Comparison of ENCODE assay signal across 7 cellular contexts in genomic region chr1:11802973-11803885, GRCh38. TPM values are rescaled to one million over a fixed set of nuclear protein-coding genes. Genes with fewer than 3 reads are reported as not detected.
DNase-seq lines count a peak whose midpoint lies in the region; ATAC-seq, FAIRE-seq and TF ChIP-seq lines count a peak whose summit lies in the region.

No MANE protein-coding gene starts in this region.

- peaks cover 0 to 14% (median 7%) of the 10 kb centered on the region in 3 donors for H3K27me3 Mint-ChIP-seq in immature natural killer cell (ENCODE audit: low read depth in 3 of 3)

- H3K4me1 ChIP-seq in small intestine (ENCODE audit: control insufficient read depth in 2 of 2, insufficient read depth in 1 of 2, low read depth in 1 of 2, low read length in 1 of 2) = peaks cover 2 to 6% of the 10 kb centered on the region in 2 donors

- TF ChIP-seq CTCF in WI38 (IDR thresholded peaks at IDR 0.05; ENCODE audit: low read depth, low read length) (no peak), cardiac fibroblast (IDR thresholded peaks at IDR 0.05; ENCODE audit: low read depth, low read length) (no peak)

- H3K4me1 Mint-ChIP-seq in immature natural killer cell = peaks cover 66 to 70% of the 10 kb centered on the region in 2 donors

- H3K27ac ChIP-seq in small intestine (ENCODE audit: low read depth in 1 of 2, low read length in 1 of 2) = peak overlapping the region; percentile 42 to 68

- FAIRE-seq in GM18507 (lab: Jason Lieb, UNC) = peak; percentile 85
- no peak for FAIRE-seq in small intestine (lab: Jason Lieb, UNC)

- H3K27me3 ChIP-seq in small intestine (ENCODE audit: control insufficient read depth in 2 of 2, insufficient read depth in 2 of 2, low read length in 2 of 2) = no peaks in the 10 kb centered on the region

- no peak for ATAC-seq in HG03521 (IDR thresholded peaks at IDR 0.05; ENCODE audit: unreplicated experiment)

- H3K27ac Mint-ChIP-seq in immature natural killer cell = peak overlapping the region; percentile 91 to 99 (median 94)

- peaks cover 0 to 19% of the 10 kb centered on the region in 2 donors for H3K36me3 ChIP-seq in small intestine (ENCODE audit: control insufficient read depth in 2 of 2, insufficient read depth in 2 of 2, low read length in 2 of 2)

- peak overlapping the region; percentile 79 for H3K4me3 ChIP-seq in WI38 (ENCODE audit: low read depth, low read length)
- peak overlapping the region; percentile 73 to 82 for H3K4me3 ChIP-seq in cardiac fibroblast (replicated peaks in 1 of 2; ENCODE audit: low read depth in 2 of 2, low read length in 2 of 2)
- peak overlapping the region; percentile 35 to 36 for H3K4me3 ChIP-seq in small intestine (ENCODE audit: low read depth in 1 of 2, low read length in 2 of 2)

- no peaks in the 10 kb centered on the region for H3K9me3 ChIP-seq in small intestine (ENCODE audit: control insufficient read depth, low read depth)

- peak overlapping the region; percentile 91 to 100 (median 97) for H3K4me3 Mint-ChIP-seq in immature natural killer cell

- peaks cover 0 to 13% (median 0%) of the 10 kb centered on the region in 3 donors for H3K36me3 Mint-ChIP-seq in immature natural killer cell

- H3K9me3 Mint-ChIP-seq in immature natural killer cell = no peaks in the 10 kb centered on the region

- DNase-seq in GM18507 (ENCODE audit: extremely low spot score, insufficient read length, low read depth) = peak; percentile 55
- peak; percentile 92 for DNase-seq in NCI-H1694 (lab: John Stamatoyannopoulos, UW)
- peak; percentile 95 to 99 for DNase-seq in cardiac fibroblast (ENCODE audit: low read depth in 2 of 2)
- DNase-seq in immature natural killer cell = peak; percentile 76 to 79 (median 78)
- DNase-seq in small intestine = peak; percentile 83

- 13 to 25% (median 22%) methylated on average over 28 of the region's 28 CpGs for WGBS in small intestine, 3 donors

RNA-seq across cellular contexts. Expression of gene MTHFR, which starts 2.5 kb away (rescaled TPM):
- 10 to 100 TPM in 1 of 3 donors, 1 to 10 TPM in 2; 5.0 to 15.2 (median 7.6) TPM for polyA plus RNA-seq in immature natural killer cell
- polyA plus RNA-seq in small intestine = 10 to 100 TPM; 11.2 to 20.1 (median 14.1) TPM

RNA-seq across cellular contexts. Expression of gene CLCN6, which starts 2.8 kb away (rescaled TPM):
- polyA plus RNA-seq in immature natural killer cell = 1 to 10 TPM; 1.1 to 3.6 (median 1.5) TPM
- polyA plus RNA-seq in small intestine = 10 to 100 TPM in 2 of 3 donors, 1 to 10 TPM in 1; 9.2 to 13.9 (median 10.4) TPM

RNA-seq across cellular contexts. Expression of gene C1orf167, which starts 41.2 kb away (rescaled TPM):
- polyA plus RNA-seq in immature natural killer cell = 1 to 10 TPM in 1 of 3 donors, not detected in 2; 3.0 TPM
- 1 to 10 TPM; 1.3 to 2.4 (median 1.4) TPM for polyA plus RNA-seq in small intestine

RNA-seq across cellular contexts. Expression of gene NPPA, which starts 44.4 kb away (rescaled TPM):
- polyA plus RNA-seq in immature natural killer cell (not detected), small intestine (10 to 100 TPM in 1 of 3 donors, 1 to 10 TPM in 1, not detected in 1; 1.4 to 22.4 TPM)

RNA-seq across cellular contexts. Expression of gene NPPB, which starts 55.5 kb away (rescaled TPM):
- not detected for polyA plus RNA-seq in immature natural killer cell
- polyA plus RNA-seq in small intestine = 100 to 1,000 TPM in 1 of 3 donors, 10 to 100 TPM in 1, under 1 TPM in 1; 0.39 to 145 (median 19.7) TPM
